ENCODE assay signal across 21 cellular contexts in genomic region chr20:44006578-44006977, GRCh38.
A peak's percentile ranks its signal among the peaks of the same experiment; 100 is the strongest.
DNase-seq lines count a peak whose midpoint lies in the region; ATAC-seq and TF ChIP-seq lines count a peak whose summit lies in the region.
"Had no signal": no experiment of that assay in that cellular context is flagged by ENCODE, and none has a peak within 500 bp of the region (broad histone marks: within the 10 kb centered on the region; RNA-seq: fewer than 3 reads in every experiment).

No MANE protein-coding gene starts in this region.

- intact Hi-C loops in cardiac septum (cut with DNase I) (no loop called here), right cardiac atrium (cut with DNase I) (no loop called here), sciatic nerve (cut with DNase I) (no loop called here)

- peaks cover 2% of the 10 kb centered on the region for H3K4me1 ChIP-seq in right cardiac atrium (ENCODE audit: control insufficient read depth, insufficient read depth, low read length)
- peaks cover 42% of the 10 kb centered on the region for H3K4me1 ChIP-seq in Loucy (ENCODE audit: insufficient read depth, low read length, poor library complexity, severe bottlenecking)

- no peaks in the 10 kb centered on the region for H3K79me2 ChIP-seq in Loucy (ENCODE audit: insufficient read depth, low read length)

- H2AFZ ChIP-seq in Loucy (ENCODE audit: low read length) = no peak overlapping the region
- H2AFZ ChIP-seq: GM23248 had no signal

- H3K4me3 ChIP-seq in right cardiac atrium (ENCODE audit: low read length) (no peak overlapping the region), Loucy (ENCODE audit: low read length, poor library complexity, severe bottlenecking) (no peak overlapping the region)
- H3K4me3 ChIP-seq: GM23248 had no signal

- H3K9me2 ChIP-seq in Loucy (replicated peaks; ENCODE audit: low read depth, low read length) = no peaks in the 10 kb centered on the region

- H4K20me1 ChIP-seq in Loucy (ENCODE audit: insufficient read depth, low read length, poor library complexity, severe bottlenecking) = no peaks in the 10 kb centered on the region

- DNase-seq in cardiac septum (ENCODE audit: low spot score) = peak; percentile 29
- DNase-seq in right cardiac atrium = no peak
- peak; percentile 60 for DNase-seq in islet precursor cell
- peak; percentile 25 for DNase-seq in sciatic nerve (ENCODE audit: low spot score)
- no peak for DNase-seq in EL
- DNase-seq in NCI-H1048 (lab: John Stamatoyannopoulos, UW) = no peak
- no peak for DNase-seq in medulla oblongata (ENCODE audit: extremely low spot score)
- DNase-seq: DMS79, GM23248, HCEC 1CT, MM.1S, NCI-H1092, NCI-H1436, NCI-H1930, NCI-H226, NCI-H524, NCI-H82 had no signal

- H3F3A ChIP-seq in Loucy (ENCODE audit: low read depth) = peaks cover 4% of the 10 kb centered on the region

- 77% methylated on average over 9 of the region's 9 CpGs for WGBS in right cardiac atrium

- H3K27me3 ChIP-seq in right cardiac atrium (ENCODE audit: control insufficient read depth, insufficient read depth) (no peaks in the 10 kb centered on the region), Loucy (ENCODE audit: insufficient read depth, low read length, poor library complexity, severe bottlenecking) (no peaks in the 10 kb centered on the region)

- no peak overlapping the region for H3K4me2 ChIP-seq in Loucy (ENCODE audit: low read depth, low read length, poor library complexity, severe bottlenecking)

- no peaks in the 10 kb centered on the region for H3K36me3 ChIP-seq in Loucy (ENCODE audit: insufficient read depth, low read length)

- H3K9ac ChIP-seq in Loucy (ENCODE audit: low read depth, low read length, poor library complexity, severe bottlenecking) = no peak overlapping the region
- H3K9ac ChIP-seq: GM23248 had no signal

- TF ChIP-seq CTCF in Loucy (conservative IDR thresholded peaks at IDR 0.05; ENCODE audit: low read length) = peak; percentile 27; the same call in 1 of the 2 replicates

- no peak overlapping the region for H3K27ac ChIP-seq in right cardiac atrium (ENCODE audit: low read length)
- H3K27ac ChIP-seq: C4-2B, GM23248 had no signal

- H3K9me3 ChIP-seq in right cardiac atrium (ENCODE audit: control insufficient read depth, low read length) (no peaks in the 10 kb centered on the region), Loucy (ENCODE audit: insufficient read depth, low read depth, low read length) (no peaks in the 10 kb centered on the region)

- no peak for ATAC-seq in right cardiac atrium
- ATAC-seq in sciatic nerve = no peak
- ATAC-seq: Panc1, SK-N-SH treated with all-trans-retinoic acid at 6 μM for 48 hours had no signal

Comparison
In these comparisons a context has a peak if more than half of its experiments do, and no peak if none do; other contexts are left out.
1. DNase-seq: peak in cardiac septum (single experiment), islet precursor cell (single experiment) and sciatic nerve (single experiment); none in right cardiac atrium (0 of 3), EL (single experiment), NCI-H1048 (single experiment) and medulla oblongata (single experiment).